ENCODE assay signal across 8 cellular contexts in the genomic region with DNA sequence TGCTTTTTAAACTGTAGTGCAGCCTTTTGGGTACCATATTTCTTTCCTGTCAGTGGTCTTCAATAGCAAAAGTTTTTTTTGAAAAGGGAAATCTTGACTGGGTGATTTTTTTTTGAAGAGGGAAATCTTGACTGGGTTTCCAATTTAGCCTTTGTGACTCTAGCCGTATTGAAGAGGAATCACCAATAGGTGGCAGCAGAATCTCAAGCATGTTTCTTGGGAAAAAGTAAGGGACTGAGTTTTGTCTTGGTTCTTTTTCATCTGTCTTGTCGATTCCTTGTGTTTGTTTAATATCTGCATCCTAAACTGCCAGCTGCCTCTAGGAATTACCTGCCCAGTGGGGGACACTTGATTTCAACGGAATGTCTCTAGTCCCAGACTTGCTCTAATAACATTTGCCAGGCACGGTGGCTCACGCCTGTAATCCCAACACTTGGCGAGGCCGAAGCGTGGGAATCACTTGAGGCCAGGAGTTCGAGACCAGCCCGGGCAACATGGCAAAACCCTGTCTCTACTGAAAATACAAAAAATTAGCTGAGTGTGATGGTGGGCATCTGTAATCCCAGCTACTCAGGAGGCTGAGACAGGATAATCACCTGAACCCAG.
DNase-seq lines count a peak whose midpoint lies in the region; ATAC-seq, FAIRE-seq and TF ChIP-seq lines count a peak whose summit lies in the region.

No MANE protein-coding gene starts in this region.

- in situ Hi-C loops in G401 (cut with HindIII; ENCODE audit: low sequenced_read_pairs) = loop anchor here (10.0 kb wide), 1 partner anchor 99 kb away; no protein-coding TSS in a partner anchor

- H3K27me3 ChIP-seq in ascending aorta = no peaks in the 10 kb centered on the region

- H3K4me1 ChIP-seq in ascending aorta (peaks cover 0 to 5% of the 10 kb centered on the region in 2 donors), kidney (ENCODE audit: control insufficient read depth in 1 of 2, insufficient read depth in 1 of 2, low read depth in 1 of 2, low read length in 2 of 2) (peaks cover 19 to 24% of the 10 kb centered on the region in 2 donors)

- peak; percentile 41 for FAIRE-seq in kidney (lab: Jason Lieb, UNC)

- H3K27ac ChIP-seq in ascending aorta (no peak overlapping the region), kidney (ENCODE audit: low read depth in 2 of 2, low read length in 2 of 2) (no peak overlapping the region)

- H3K9ac ChIP-seq in kidney (ENCODE audit: low read length in 2 of 2) = no peak overlapping the region

- H3K4me3 ChIP-seq in ascending aorta = no peak overlapping the region
- no peak overlapping the region for H3K4me3 ChIP-seq in kidney (ENCODE audit: low read length in 2 of 2)

- H3K4me1 Mint-ChIP-seq in type B pancreatic cell (ENCODE audit: unreplicated experiment) = peaks cover 21% of the 10 kb centered on the region

- TF ChIP-seq CTCF in ascending aorta (IDR thresholded peaks at IDR 0.05) (peak; percentile 68 to 80 (median 71)), kidney (IDR thresholded peaks at IDR 0.05; ENCODE audit: borderline replicate concordance, extremely low read depth, insufficient read depth) (peak; percentile 75), type B pancreatic cell (conservative IDR thresholded peaks at IDR 0.05) (peak; percentile 81)

- no peaks in the 10 kb centered on the region for H3K9me3 Mint-ChIP-seq in type B pancreatic cell

- no peaks in the 10 kb centered on the region for H3K27me3 Mint-ChIP-seq in type B pancreatic cell

- DNase-seq in AG08395 (ENCODE audit: low spot score) (peak; percentile 63), G401 (ENCODE audit: low spot score) (peak; percentile 70), NCI-H1694 (lab: John Stamatoyannopoulos, UW) (peak; percentile 44), ascending aorta (ENCODE audit: low spot score in 2 of 2) (no peak), kidney (no peak), type B pancreatic cell (ENCODE audit: extremely low spot score, unreplicated experiment) (no peak), posterior cingulate gyrus (no peak)

- H3K27ac Mint-ChIP-seq in type B pancreatic cell = peak overlapping the region; percentile 44

- H3K9me3 ChIP-seq in ascending aorta = no peaks in the 10 kb centered on the region
- H3K9me3 ChIP-seq in kidney (ENCODE audit: control insufficient read depth in 1 of 2, low read length in 2 of 2) = no peaks in the 10 kb centered on the region

- intact Hi-C loops in ascending aorta (cut with DNase I) = loop anchor here (1.0 to 2.0 kb wide), 2 partner anchors 42 to 125 kb away; no protein-coding TSS in a partner anchor
- intact Hi-C loops in kidney (cut with DNase I) = loop anchor here (2.0 kb wide), 1 partner anchor 43 kb away; no protein-coding TSS in a partner anchor
- intact Hi-C loops in posterior cingulate gyrus (cut with DNase I) = loop anchor here (1.0 kb wide), 1 partner anchor 42 kb away; no protein-coding TSS in a partner anchor

- no peak overlapping the region for H3K4me3 Mint-ChIP-seq in type B pancreatic cell

- ATAC-seq in HG03025 (IDR thresholded peaks at IDR 0.05; ENCODE audit: low FRiP score, unreplicated experiment) = no peak

- peaks cover 52 to 83% of the 10 kb centered on the region in 2 donors for H3K36me3 ChIP-seq in ascending aorta
- H3K36me3 ChIP-seq in kidney (ENCODE audit: control insufficient read depth in 1 of 2, insufficient read depth in 2 of 2, low read length in 2 of 2) = peaks cover 23 to 42% of the 10 kb centered on the region in 2 donors

- peaks cover 32% of the 10 kb centered on the region for H3K36me3 Mint-ChIP-seq in type B pancreatic cell

Comparison
In these comparisons a context has a peak if more than half of its experiments do, and no peak if none do; other contexts are left out.
1. DNase-seq: peak in AG08395 (single experiment), G401 (single experiment) and NCI-H1694 (single experiment); none in ascending aorta (0 of 2), kidney (single experiment), type B pancreatic cell (single experiment) and posterior cingulate gyrus (0 of 10).
2. Peak in every context shown above with its lines, with median percentiles within 50 percentile points of each other: CTCF ChIP-seq.